8 cellular contexts compared by ENCODE assay signal in the genomic region with DNA sequence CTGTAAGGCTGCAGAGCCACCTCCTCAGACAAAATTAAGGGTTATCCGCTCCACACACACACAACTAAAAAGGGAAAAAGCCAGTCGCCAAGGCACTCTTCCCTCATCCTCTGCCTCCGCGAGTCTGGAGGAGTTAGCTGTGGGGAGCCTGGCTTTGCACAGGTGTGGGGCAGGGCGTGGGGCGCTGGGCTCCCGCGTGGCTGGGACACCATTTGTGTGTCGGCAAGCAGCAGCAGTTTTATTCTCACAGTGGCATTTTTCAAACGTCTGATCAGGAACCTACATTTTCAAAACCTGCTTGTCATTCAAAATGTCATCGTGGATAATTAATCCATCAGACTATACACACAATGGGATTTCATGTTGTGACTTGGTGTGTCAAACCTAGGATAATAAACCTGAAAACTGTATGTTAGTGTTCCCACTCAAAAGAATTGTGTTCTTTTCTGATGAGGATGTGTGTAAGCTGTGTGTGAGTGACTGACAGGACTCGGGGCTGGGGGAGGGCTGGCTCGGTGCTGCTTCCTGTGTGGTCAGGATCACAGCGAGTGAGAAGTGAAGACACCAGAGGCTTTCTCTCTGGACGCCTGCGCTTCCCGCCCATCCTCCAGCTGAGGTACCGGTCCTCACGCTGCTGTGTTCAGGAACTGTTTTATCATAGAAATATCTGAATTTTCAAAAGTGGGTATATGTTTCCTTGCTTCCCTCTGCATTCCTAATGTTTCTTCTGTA.
A peak's percentile ranks its signal among the peaks of the same experiment; 100 is the strongest.
DNase-seq lines count a peak whose midpoint lies in the region; ATAC-seq and TF ChIP-seq lines count a peak whose summit lies in the region.

No MANE protein-coding gene starts in this region.

- no peaks in the 10 kb centered on the region for H3K36me3 ChIP-seq in spleen

- WGBS in spleen, 5 donors: 23 to 32% (median 28%) methylated on average over 19 of the region's 19 CpGs

- H3K4me3 ChIP-seq in spleen: no peak overlapping the region

- ATAC-seq in GM18870 (IDR thresholded peaks at IDR 0.05; ENCODE audit: unreplicated experiment) (peak; percentile 50), HG02981 (IDR thresholded peaks at IDR 0.05; ENCODE audit: unreplicated experiment) (peak; percentile 83)

- H3K27me3 ChIP-seq in spleen (replicated peaks in 1 of 7): peaks cover 0 to 7% (median 0%) of the 10 kb centered on the region in 7 donors

- TF ChIP-seq POLR2A in spleen (IDR thresholded peaks at IDR 0.05): no peak

- H3K27ac ChIP-seq in spleen: peak overlapping the region in 3 of 8 donors; percentile 41 to 58 (median 51)

- H3K9me3 ChIP-seq in spleen: no peaks in the 10 kb centered on the region

- in situ Hi-C loops in SK-MEL-5 (cut with HindIII; ENCODE audit: low pct_unique_long_range_greater_than_20kb, low sequenced_read_pairs): no loop called here
- in situ Hi-C loops in ACHN (cut with HindIII; ENCODE audit: low pct_ligation_motif_present, low pct_unique_long_range_greater_than_20kb, low sequenced_read_pairs): no loop called here

- intact Hi-C loops in spleen (cut with DNase I; ENCODE audit: low total_unique reads): no loop called here

- DNase-seq in SK-MEL-5 (ENCODE audit: low read depth, low spot score) (peak; percentile 58), spleen (peak; percentile 94), ACHN (no peak), iPS-NIHi7 (ENCODE audit: extremely low spot score) (no peak), NCI-H2081 treated with DMSO at 0.1 percent for 48 hours (lab: John Stamatoyannopoulos, UW) (no peak)
- peak; percentile 79 for DNase-seq in activated naive CD4-positive, alpha-beta T cell treated with Interleukin-2 at 50 U/mL for 16 hours

- peaks cover 0 to 32% (median 20%) of the 10 kb centered on the region in 6 donors for H3K4me1 ChIP-seq in spleen

- no peak for TF ChIP-seq CTCF in spleen (IDR thresholded peaks at IDR 0.05 in 8 of 11, conservative IDR thresholded peaks at IDR 0.05 in 3 of 11)

Comparison
In these comparisons a context has a peak if more than half of its experiments do, and no peak if none do; other contexts are left out.
1. DNase-seq: peak in SK-MEL-5 (single experiment), activated naive CD4-positive, alpha-beta T cell treated with Interleukin-2 at 50 U/mL for 16 hours (single experiment) and spleen (single experiment); none in ACHN (single experiment), iPS-NIHi7 (single experiment) and NCI-H2081 treated with DMSO at 0.1 percent for 48 hours (single experiment).